Comparison of ENCODE assay signal across 8 cellular contexts in the genomic region with DNA sequence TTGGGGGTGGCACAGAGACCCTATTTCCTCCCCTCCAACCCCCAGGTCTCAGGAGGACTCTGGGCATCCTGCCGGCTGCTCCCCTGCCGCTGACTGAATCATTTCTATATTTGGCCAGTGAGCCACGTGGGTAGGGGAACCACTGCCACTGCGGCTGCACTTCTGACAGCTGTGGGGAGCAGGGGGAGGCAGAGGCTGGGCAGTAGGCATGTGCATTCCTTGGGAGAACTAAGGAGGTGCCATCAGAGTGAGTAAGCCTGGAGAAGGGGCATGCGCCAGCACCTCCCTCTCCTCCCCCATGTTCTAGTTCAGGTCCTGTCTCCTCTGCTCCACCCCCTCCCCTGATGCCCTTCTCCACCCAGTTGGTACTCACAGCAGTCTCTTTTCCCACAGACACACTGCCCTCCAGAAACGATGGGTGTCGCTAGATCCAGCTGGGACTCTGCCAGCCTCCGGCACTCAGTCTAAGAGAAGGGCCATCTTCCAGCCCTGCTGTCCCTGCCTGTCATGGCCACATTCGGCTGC. TPM values are rescaled to one million over a fixed set of nuclear protein-coding genes. Genes with fewer than 3 reads are reported as not detected.
DNase-seq lines count a peak whose midpoint lies in the region; ATAC-seq and TF ChIP-seq lines count a peak whose summit lies in the region.

No MANE protein-coding gene starts in this region.

- no peaks in the 10 kb centered on the region for H3K36me3 ChIP-seq in upper lobe of right lung

- H3K4me3 ChIP-seq in AG04449 (ENCODE audit: low read depth, low read length) (no peak overlapping the region), upper lobe of right lung (no peak overlapping the region)

- CTCF ChIA-PET in AG04449 (lab: Yijun Ruan, JAX) (interaction anchor here (0.9 to 14.3 kb wide), 28 partner anchors 10 to 301 kb away, joined by 3 to 392 read pairs (median 10); a partner anchor contains a TSS), RWPE1 (lab: Yijun Ruan, JAX) (interaction anchor here (0.9 to 6.6 kb wide), 16 partner anchors 8 to 235 kb away, joined by 3 to 197 read pairs (median 14); a partner anchor contains a TSS), GM10248 (lab: Yijun Ruan, JAX) (interaction anchor here (1.0 to 10.0 kb wide), 20 partner anchors 11 to 262 kb away, joined by 3 to 174 read pairs (median 8); a partner anchor contains a TSS)

- POLR2A ChIA-PET in AG04449 (lab: Yijun Ruan, JAX) (interaction anchor here (1.7 kb wide), 1 partner anchor 229 kb away, joined by 6 read pairs; no protein-coding TSS in a partner anchor), RWPE1 (lab: Yijun Ruan, JAX; ENCODE audit: low non-redundant PET) (no interaction called here), GM10248 (lab: Yijun Ruan, JAX) (no interaction called here)

- H3K27me3 ChIP-seq in upper lobe of right lung = no peaks in the 10 kb centered on the region

- peaks cover 3% of the 10 kb centered on the region for H3K4me1 ChIP-seq in upper lobe of right lung

- TF ChIP-seq CTCF in AG04449 (IDR thresholded peaks at IDR 0.05; ENCODE audit: insufficient read depth, low read length, missing control alignments) = no peak
- TF ChIP-seq CTCF in RWPE1 (conservative IDR thresholded peaks at IDR 0.05; ENCODE audit: low read depth) = no peak
- no peak for TF ChIP-seq CTCF in upper lobe of right lung (IDR thresholded peaks at IDR 0.05)
- no peak for TF ChIP-seq CTCF in GM10248 (IDR thresholded peaks at IDR 0.05; ENCODE audit: control extremely low read depth, extremely low read depth, low read depth, missing control alignments)

- DNase-seq in AG04449 (ENCODE audit: low read depth, low spot score) (peak; percentile 29), RWPE1 (ENCODE audit: low spot score) (peak; percentile 91), cardiac septum (ENCODE audit: low spot score) (peak; percentile 86), upper lobe of right lung (no peak), GM10248 (ENCODE audit: extremely low spot score) (no peak)
- no peak for DNase-seq in effector CD8-positive, alpha-beta T cell (lab: John Stamatoyannopoulos, UW)

- ATAC-seq in GM21825 (IDR thresholded peaks at IDR 0.05; ENCODE audit: unreplicated experiment) (peak; percentile 67), upper lobe of right lung (peak; percentile 37), HG03520 (IDR thresholded peaks at IDR 0.05; ENCODE audit: unreplicated experiment) (no peak)

- H3K27ac ChIP-seq in RWPE1 (peak overlapping the region; percentile 69), upper lobe of right lung (no peak overlapping the region)

- no peaks in the 10 kb centered on the region for H3K9me3 ChIP-seq in upper lobe of right lung

- intact Hi-C loops in cardiac septum (cut with DNase I) = loop anchor here (2.0 kb wide), 2 partner anchors 31 to 231 kb away; no protein-coding TSS in a partner anchor
- intact Hi-C loops in upper lobe of right lung (cut with DNase I) = loop anchor here (5.0 kb wide), 1 partner anchor 179 kb away; no protein-coding TSS in a partner anchor

RNA-seq across cellular contexts. Expression of a gene that starts 12.0 kb away (rescaled TPM):
- total RNA-seq in cardiac septum (46.7 TPM), upper lobe of right lung (1.3 TPM)

RNA-seq across cellular contexts. Expression of a gene that starts 31.1 kb away (rescaled TPM):
- 27.7 TPM for total RNA-seq in cardiac septum
- 50.4 TPM for total RNA-seq in upper lobe of right lung

RNA-seq across cellular contexts. Expression of a gene that starts 47.5 kb away (rescaled TPM):
- total RNA-seq in cardiac septum (0.16 TPM), upper lobe of right lung (not detected)

Comparison
In these comparisons a context has a peak if more than half of its experiments do, and no peak if none do; other contexts are left out.
1. DNase-seq: peak in AG04449 (single experiment), RWPE1 (single experiment) and cardiac septum (single experiment); none in upper lobe of right lung (single experiment), GM10248 (single experiment) and effector CD8-positive, alpha-beta T cell (single experiment).
2. RNA of a gene that starts 12.0 kb away (total RNA-seq): 46.7 TPM in cardiac septum (single experiment); 1.3 TPM in upper lobe of right lung (single experiment); every median in the first group is over 10 times any median in the second.